ENCODE assay signal across 12 cellular contexts in the genomic region with DNA sequence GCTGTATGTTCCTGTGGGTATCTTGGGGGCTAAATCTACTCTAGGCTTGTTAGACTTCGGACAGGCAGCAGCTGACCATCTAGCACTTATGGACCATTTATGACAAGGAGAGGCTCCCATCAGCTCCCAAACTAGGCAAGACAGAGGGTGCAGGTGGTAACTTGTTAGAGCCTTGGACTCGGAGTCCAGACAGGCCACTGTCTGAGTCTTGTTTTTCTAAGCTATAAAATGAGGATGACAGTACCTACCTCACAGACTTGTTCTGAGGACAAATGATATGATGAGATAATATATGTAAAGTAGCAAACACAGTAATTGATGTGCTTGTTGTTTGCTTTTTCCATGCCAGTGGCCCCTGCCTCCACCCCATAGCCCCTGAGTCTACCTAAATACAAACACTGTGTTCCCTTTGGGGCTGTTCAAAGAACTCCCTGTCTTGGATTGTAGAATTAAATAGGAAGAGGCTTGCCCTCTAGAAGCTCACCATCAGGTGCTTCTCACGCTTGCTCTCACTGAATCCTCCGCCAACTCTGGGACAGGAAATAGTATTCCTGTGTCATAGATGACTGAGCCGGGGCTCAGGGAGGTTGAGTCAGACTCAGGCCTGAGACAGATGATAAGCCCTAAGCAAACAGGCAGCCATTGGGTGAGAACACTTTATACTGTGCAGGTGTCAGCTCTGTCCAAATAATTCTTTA. TPM values are rescaled to one million over a fixed set of nuclear protein-coding genes. Genes with fewer than 3 reads are reported as not detected.
DNase-seq lines count a peak whose midpoint lies in the region; TF ChIP-seq lines count a peak whose summit lies in the region.
"Had no signal": no experiment of that assay in that cellular context is flagged by ENCODE, and none has a peak within 500 bp of the region (broad histone marks: within the 10 kb centered on the region; RNA-seq: fewer than 3 reads in every experiment).

No MANE protein-coding gene starts in this region.

- no peak overlapping the region for H2AFZ ChIP-seq in GM23248
- H2AFZ ChIP-seq in osteoblast (ENCODE audit: low read length) = no peak overlapping the region

- no peak overlapping the region for H3K4me2 ChIP-seq in GM23248 (ENCODE audit: unreplicated experiment)
- no peak overlapping the region for H3K4me2 ChIP-seq in osteoblast (ENCODE audit: insufficient read depth, low read length)

- CTCF ChIA-PET in activated CD4-positive, alpha-beta T cell treated with anti-CD3 and anti-CD28 coated beads, Interleukin-2, amount 10 ng/mL, durations not matched to agents 7 days and 5 days (lab: Charles Lee) = interaction anchor here (1.1 to 1.5 kb wide), 3 partner anchors 9 to 74 kb away, joined by 3 to 4 read pairs (median 3); no protein-coding TSS in a partner anchor

- peak overlapping the region; percentile 6 for H3K4me3 Mint-ChIP-seq in endothelial cell (ENCODE audit: unreplicated experiment)
- no peak overlapping the region for H3K4me3 Mint-ChIP-seq in activated CD4-positive, alpha-beta T cell treated with anti-CD3 and anti-CD28 coated beads, Interleukin-2, amount 10 ng/mL, durations not matched to agents 7 days and 5 days
- H3K4me3 Mint-ChIP-seq: activated CD4-positive, alpha-beta T cell treated with anti-CD3 and anti-CD28 coated beads, Interleukin-2, amount 10 ng/mL, durations not matched to agents 24 days and 14 days; CD8-positive, alpha-beta T cell; immature natural killer cell had no signal

- H3K36me3 Mint-ChIP-seq in endothelial cell (ENCODE audit: low read depth, unreplicated experiment) = peaks cover 6% of the 10 kb centered on the region
- no peaks in the 10 kb centered on the region for H3K36me3 Mint-ChIP-seq in activated CD4-positive, alpha-beta T cell treated with anti-CD3 and anti-CD28 coated beads, Interleukin-2, amount 10 ng/mL, durations not matched to agents 7 days and 5 days (ENCODE audit: low read depth)
- H3K36me3 Mint-ChIP-seq: CD8-positive, alpha-beta T cell; immature natural killer cell had no signal

- H3K36me3 ChIP-seq in GM23248 (ENCODE audit: low read depth) (no peaks in the 10 kb centered on the region), osteoblast (ENCODE audit: insufficient read depth, low read length) (no peaks in the 10 kb centered on the region), H7 (replicated peaks; ENCODE audit: control insufficient read depth, insufficient read depth, low read length) (no peaks in the 10 kb centered on the region)

- H3K27ac ChIP-seq in GM23248 (no peak overlapping the region), osteoblast (ENCODE audit: low read depth, low read length) (no peak overlapping the region)

- in situ Hi-C loops in GM23248 (cut with MboI) = no loop called here

- H4K20me1 ChIP-seq in GM23248 (ENCODE audit: insufficient read depth) = no peaks in the 10 kb centered on the region
- no peaks in the 10 kb centered on the region for H4K20me1 ChIP-seq in osteoblast (ENCODE audit: insufficient read depth, low read length)

- DNase-seq in GM23248 = peak; percentile 70
- peak; percentile 63 for DNase-seq in NCI-H526 treated with DMSO at 0.1 percent for 48 hours (lab: John Stamatoyannopoulos, UW)
- DNase-seq in endothelial cell (ENCODE audit: low spot score) = no peak
- peak; percentile 79 for DNase-seq in osteoblast (ENCODE audit: insufficient read length, low spot score, missing footprints)
- DNase-seq in NCI-H1436 treated with DMSO at 0.1 percent for 48 hours (lab: John Stamatoyannopoulos, UW) = no peak
- no peak for DNase-seq in H7
- DNase-seq in activated CD4-positive, alpha-beta T cell treated with anti-CD3 and anti-CD28 coated beads, Interleukin-2, amount 10 ng/mL, durations not matched to agents 7 days and 5 days = no peak
- DNase-seq: activated CD4-positive, alpha-beta T cell treated with anti-CD3 and anti-CD28 coated beads, Interleukin-2, amount 10 ng/mL, durations not matched to agents 24 days and 14 days; activated effector memory CD4-positive, alpha-beta T cell treated with Interleukin-2 at 50 U/mL for 16 hours; NCI-H1930 had no signal

- peaks cover 5% of the 10 kb centered on the region for H3K27me3 Mint-ChIP-seq in endothelial cell (ENCODE audit: unreplicated experiment)
- peaks cover 17% of the 10 kb centered on the region for H3K27me3 Mint-ChIP-seq in activated CD4-positive, alpha-beta T cell treated with anti-CD3 and anti-CD28 coated beads, Interleukin-2, amount 10 ng/mL, durations not matched to agents 7 days and 5 days

- no peak overlapping the region for H3K4me3 ChIP-seq in GM23248
- H3K4me3 ChIP-seq in osteoblast (ENCODE audit: insufficient read depth, low read length) = no peak overlapping the region
- no peak overlapping the region for H3K4me3 ChIP-seq in H7 (ENCODE audit: insufficient read depth, low read depth, low read length)

- POLR2A ChIA-PET in activated CD4-positive, alpha-beta T cell treated with anti-CD3 and anti-CD28 coated beads, Interleukin-2, amount 10 ng/mL, durations not matched to agents 7 days and 5 days (lab: Charles Lee) = interaction anchor here (0.8 kb wide), 1 partner anchor 62 kb away, joined by 4 read pairs; no protein-coding TSS in a partner anchor

- H3K79me2 ChIP-seq in GM23248 (ENCODE audit: insufficient read depth) (no peaks in the 10 kb centered on the region), osteoblast (ENCODE audit: insufficient read depth, low read length) (no peaks in the 10 kb centered on the region)

- no peaks in the 10 kb centered on the region for H3K4me1 ChIP-seq in GM23248 (ENCODE audit: insufficient read depth)
- H3K4me1 ChIP-seq in osteoblast (ENCODE audit: insufficient read depth, low read length) = no peaks in the 10 kb centered on the region

- H3F3A ChIP-seq in GM23248 (ENCODE audit: insufficient read depth) = no peaks in the 10 kb centered on the region

- WGBS in GM23248 (ENCODE audit: low coverage in 1 of 2, low lambda C conversion rate in 2 of 2, missing lambda C conversion rate in 2 of 2), 2 experiments = 44 to 52% methylated on average over 5 of the region's 5 CpGs

- no peaks in the 10 kb centered on the region for H3K9me2 ChIP-seq in GM23248 (ENCODE audit: insufficient read depth)

- H3K27ac Mint-ChIP-seq in endothelial cell (ENCODE audit: unreplicated experiment) = peak overlapping the region; percentile 96
- no peak overlapping the region for H3K27ac Mint-ChIP-seq in activated CD4-positive, alpha-beta T cell treated with anti-CD3 and anti-CD28 coated beads, Interleukin-2, amount 10 ng/mL, durations not matched to agents 7 days and 5 days
- H3K27ac Mint-ChIP-seq: activated CD4-positive, alpha-beta T cell treated with anti-CD3 and anti-CD28 coated beads, Interleukin-2, amount 10 ng/mL, durations not matched to agents 24 days and 14 days; CD8-positive, alpha-beta T cell had no signal

- H3K9ac ChIP-seq in GM23248 = no peak overlapping the region

- H3K9me3 ChIP-seq in GM23248 (ENCODE audit: low read depth) (no peaks in the 10 kb centered on the region), osteoblast (ENCODE audit: low read depth, low read length) (no peaks in the 10 kb centered on the region)

- TF ChIP-seq CTCF in endothelial cell (IDR thresholded peaks at IDR 0.05; ENCODE audit: unreplicated experiment) (no peak), osteoblast (IDR thresholded peaks at IDR 0.05; ENCODE audit: extremely low read depth, low read depth, low read length) (no peak)

- H3K4me1 Mint-ChIP-seq in endothelial cell (ENCODE audit: unreplicated experiment) = peaks cover 30% of the 10 kb centered on the region
- H3K4me1 Mint-ChIP-seq in activated CD4-positive, alpha-beta T cell treated with anti-CD3 and anti-CD28 coated beads, Interleukin-2, amount 10 ng/mL, durations not matched to agents 7 days and 5 days = peaks cover 12% of the 10 kb centered on the region

- no peaks in the 10 kb centered on the region for H3K9me3 Mint-ChIP-seq in endothelial cell (ENCODE audit: unreplicated experiment)
- no peaks in the 10 kb centered on the region for H3K9me3 Mint-ChIP-seq in activated CD4-positive, alpha-beta T cell treated with anti-CD3 and anti-CD28 coated beads, Interleukin-2, amount 10 ng/mL, durations not matched to agents 7 days and 5 days
- H3K9me3 Mint-ChIP-seq: activated CD4-positive, alpha-beta T cell treated with anti-CD3 and anti-CD28 coated beads, Interleukin-2, amount 10 ng/mL, durations not matched to agents 24 days and 14 days; CD8-positive, alpha-beta T cell; immature natural killer cell had no signal

- H3K27me3 ChIP-seq in GM23248 (replicated peaks; ENCODE audit: insufficient read depth) = peaks cover 19% of the 10 kb centered on the region
- peaks cover 24% of the 10 kb centered on the region for H3K27me3 ChIP-seq in osteoblast (ENCODE audit: insufficient read depth, low read length)
- no peaks in the 10 kb centered on the region; the same call in 1 of the 2 replicates for H3K27me3 ChIP-seq in H7 (ENCODE audit: control insufficient read depth, insufficient read depth, low read length)

RNA-seq across cellular contexts. Expression of a gene that starts 58.7 kb away (rescaled TPM):
- total RNA-seq in GM23248 (2014; rRNA removed; shearing (Covaris generic)) = 3.0 and 16.9 TPM in 2 replicates
- polyA plus RNA-seq in GM23248 (2016; fragmentation: Nextera tagmentation; extraction: Ambion mirVana) = 1.6 and 1.7 TPM in 2 replicates
- total RNA-seq in endothelial cell (ENCODE audit: unreplicated experiment) = 4.3 TPM
- 3.6 and 4.1 TPM in 2 replicates for total RNA-seq in osteoblast
- total RNA-seq in H7 (2014; rRNA removed; shearing (Covaris generic)) = 8.4 and 11.1 TPM in 2 replicates
- under 1 TPM; 0.12 to 0.22 TPM for total RNA-seq in activated CD4-positive, alpha-beta T cell treated with anti-CD3 and anti-CD28 coated beads, Interleukin-2, amount 10 ng/mL, durations not matched to agents 7 days and 5 days
- total RNA-seq: CD8-positive, alpha-beta T cell had no signal

Comparison
In these comparisons a context has a peak if more than half of its experiments do, and no peak if none do; other contexts are left out.
1. DNase-seq: peak in GM23248 (single experiment), NCI-H526 treated with DMSO at 0.1 percent for 48 hours (single experiment) and osteoblast (single experiment); none in endothelial cell (single experiment), NCI-H1436 treated with DMSO at 0.1 percent for 48 hours (single experiment), H7 (single experiment) and activated CD4-positive, alpha-beta T cell treated with anti-CD3 and anti-CD28 coated beads, Interleukin-2, amount 10 ng/mL, durations not matched to agents 7 days and 5 days (single experiment).